ENCODE assay signal across 29 cellular contexts in genomic region chrX:96126182-96126581, GRCh38.
DNase-seq lines count a peak whose midpoint lies in the region; ATAC-seq and TF ChIP-seq lines count a peak whose summit lies in the region.
"Had no signal": no experiment of that assay in that cellular context is flagged by ENCODE, and none has a peak within 500 bp of the region (broad histone marks: within the 10 kb centered on the region; RNA-seq: fewer than 3 reads in every experiment).

No MANE protein-coding gene starts in this region.

- H2AFZ ChIP-seq in smooth muscle cell (ENCODE audit: low read depth), result peak overlapping the region; percentile 62

- ATAC-seq in RWPE2 (ENCODE audit: low read depth) (no peak), GM18873 (IDR thresholded peaks at IDR 0.05; ENCODE audit: low FRiP score, unreplicated experiment) (no peak)
- ATAC-seq: CD8-positive, alpha-beta T cell; left lung; stimulated activated naive CD8-positive, alpha-beta T cell treated with anti-CD3 and anti-CD28 coated beads, Interleukin-15, Interleukin-2, amounts not matched to agents 100 U/mL and 50 U/mL, for 24 hours had no signal

- TF ChIP-seq CTCF in RWPE2 (IDR thresholded peaks at IDR 0.05; ENCODE audit: poor library complexity, severe bottlenecking), result peak; percentile 13
- TF ChIP-seq CTCF in fibroblast of pulmonary artery (IDR thresholded peaks at IDR 0.05; ENCODE audit: low read length, missing control alignments), result peak; percentile 11
- peak; percentile 11 for TF ChIP-seq CTCF in smooth muscle cell (IDR thresholded peaks at IDR 0.05; ENCODE audit: borderline replicate concordance, insufficient read depth, poor library complexity, severe bottlenecking)

- H3K9me3 ChIP-seq in RWPE2 (ENCODE audit: severe bottlenecking) (no peaks in the 10 kb centered on the region), smooth muscle cell (replicated peaks; ENCODE audit: low read depth) (no peaks in the 10 kb centered on the region)
- H3K9me3 ChIP-seq: adrenal gland, HAP-1, left lung, thoracic aorta, uterus had no signal

- no peak overlapping the region for H3K27ac Mint-ChIP-seq in T-helper 2 cell treated with Interferon-gamma antibody and Interleukin-4, amounts not matched to agents 5 μg/mL and 100 μg/mL, for 36 hours
- H3K27ac Mint-ChIP-seq: activated CD4-positive, alpha-beta T cell treated with anti-CD3 and anti-CD28 coated beads, Interleukin-2, amount 10 ng/mL, durations not matched to agents 24 days and 14 days; activated T-cell treated with anti-CD3 and anti-CD28 coated beads, Interleukin-2, amount 50 U/mL, for 24 hours; CD8-positive, alpha-beta T cell had no signal

- no peak overlapping the region for H3K9ac ChIP-seq in smooth muscle cell (ENCODE audit: low read depth)

- H3K27ac ChIP-seq in RWPE2 (ENCODE audit: poor library complexity, severe bottlenecking) (no peak overlapping the region), smooth muscle cell (ENCODE audit: low read depth) (no peak overlapping the region)
- H3K27ac ChIP-seq: adrenal gland, brain microvascular endothelial cell, left lung, thoracic aorta, uterus, WERI-Rb-1 had no signal

- DNase-seq in DMS53 (lab: John Stamatoyannopoulos, UW), result peak; percentile 35
- DNase-seq in DMS53 treated with DMSO at 0.1 percent for 48 hours (lab: John Stamatoyannopoulos, UW; ENCODE audit: unreplicated experiment), result no peak
- DNase-seq in RWPE2 (ENCODE audit: low spot score), result no peak
- no peak for DNase-seq in fibroblast of pulmonary artery (ENCODE audit: low read depth)
- DNase-seq in smooth muscle cell (lab: John Stamatoyannopoulos, UW; ENCODE audit: unreplicated experiment), result no peak
- DNase-seq in NCI-H1092 (lab: John Stamatoyannopoulos, UW), result no peak
- DNase-seq in T-helper 2 cell treated with Interferon-gamma antibody and Interleukin-4, amounts not matched to agents 5 μg/mL and 100 μg/mL, for 36 hours (ENCODE audit: low spot score), result no peak
- DNase-seq: activated CD4-positive, alpha-beta T cell treated with anti-CD3 and anti-CD28 coated beads, Interleukin-2, amount 10 ng/mL, durations not matched to agents 24 days and 14 days; activated T-cell treated with anti-CD3 and anti-CD28 coated beads, Interleukin-2, amount 50 U/mL, for 24 hours; adrenal gland; brain microvascular endothelial cell; CD8-positive, alpha-beta T cell; effector CD4-positive, alpha-beta T cell; KBM-7; left lung; mesenchymal stem cell; NCI-H2029; NCI-H226; NCI-H748 treated with DMSO at 0.1 percent for 48 hours; SHP77; stimulated activated CD4-positive, alpha-beta T cell treated with anti-CD3 and anti-CD28 coated beads, Interleukin-15, amount 100 ng/mL, for 24 hours; stimulated activated naive CD8-positive, alpha-beta T cell treated with anti-CD3 and anti-CD28 coated beads, Interleukin-15, Interleukin-2, amounts not matched to agents 100 U/mL and 50 U/mL, for 24 hours; SW 1271; T1000; uterus; WERI-Rb-1 had no signal

- no peak overlapping the region for H3K4me2 ChIP-seq in smooth muscle cell

- H3K27me3 ChIP-seq in RWPE2 (ENCODE audit: insufficient read depth, poor library complexity, severe bottlenecking) (no peaks in the 10 kb centered on the region), smooth muscle cell (ENCODE audit: low read depth) (no peaks in the 10 kb centered on the region)
- H3K27me3 ChIP-seq: brain microvascular endothelial cell had no signal

- no peaks in the 10 kb centered on the region for H3K36me3 Mint-ChIP-seq in T-helper 2 cell treated with Interferon-gamma antibody and Interleukin-4, amounts not matched to agents 5 μg/mL and 100 μg/mL, for 36 hours (ENCODE audit: low read depth)
- H3K36me3 Mint-ChIP-seq: CD8-positive, alpha-beta T cell had no signal

- H3K4me3 ChIP-seq in RWPE2 (ENCODE audit: severe bottlenecking) (no peak overlapping the region), fibroblast of pulmonary artery (replicated peaks; ENCODE audit: low read depth, low read length) (no peak overlapping the region), smooth muscle cell (no peak overlapping the region)
- H3K4me3 ChIP-seq: adrenal gland, HAP-1, left lung, thoracic aorta, uterus had no signal

- H3K9me3 Mint-ChIP-seq in T-helper 2 cell treated with Interferon-gamma antibody and Interleukin-4, amounts not matched to agents 5 μg/mL and 100 μg/mL, for 36 hours, result peaks cover 5% of the 10 kb centered on the region
- H3K9me3 Mint-ChIP-seq: activated CD4-positive, alpha-beta T cell treated with anti-CD3 and anti-CD28 coated beads, Interleukin-2, amount 10 ng/mL, durations not matched to agents 24 days and 14 days; activated T-cell treated with anti-CD3 and anti-CD28 coated beads, Interleukin-2, amount 50 U/mL, for 24 hours; CD8-positive, alpha-beta T cell had no signal

- H3K79me2 ChIP-seq in smooth muscle cell (ENCODE audit: low read depth), result no peaks in the 10 kb centered on the region

- H3K4me3 Mint-ChIP-seq in T-helper 2 cell treated with Interferon-gamma antibody and Interleukin-4, amounts not matched to agents 5 μg/mL and 100 μg/mL, for 36 hours, result no peak overlapping the region
- H3K4me3 Mint-ChIP-seq: activated CD4-positive, alpha-beta T cell treated with anti-CD3 and anti-CD28 coated beads, Interleukin-2, amount 10 ng/mL, durations not matched to agents 24 days and 14 days; activated T-cell treated with anti-CD3 and anti-CD28 coated beads, Interleukin-2, amount 50 U/mL, for 24 hours; CD8-positive, alpha-beta T cell had no signal

- no peaks in the 10 kb centered on the region for H3F3A ChIP-seq in smooth muscle cell (ENCODE audit: low read depth)

- H3K4me1 Mint-ChIP-seq in T-helper 2 cell treated with Interferon-gamma antibody and Interleukin-4, amounts not matched to agents 5 μg/mL and 100 μg/mL, for 36 hours (ENCODE audit: low read depth), result no peaks in the 10 kb centered on the region
- H3K4me1 Mint-ChIP-seq: activated CD4-positive, alpha-beta T cell treated with anti-CD3 and anti-CD28 coated beads, Interleukin-2, amount 10 ng/mL, durations not matched to agents 24 days and 14 days had no signal

- H3K36me3 ChIP-seq in RWPE2 (ENCODE audit: low read depth), result no peaks in the 10 kb centered on the region
- no peaks in the 10 kb centered on the region for H3K36me3 ChIP-seq in smooth muscle cell (ENCODE audit: low read depth)
- H3K36me3 ChIP-seq: adrenal gland, brain microvascular endothelial cell, HAP-1, left lung, thoracic aorta, uterus, WERI-Rb-1 had no signal

- H3K4me1 ChIP-seq in RWPE2 (ENCODE audit: insufficient read depth, poor library complexity, severe bottlenecking), result no peaks in the 10 kb centered on the region
- no peaks in the 10 kb centered on the region for H3K4me1 ChIP-seq in smooth muscle cell (ENCODE audit: low read depth)
- H3K4me1 ChIP-seq: adrenal gland, left lung, uterus had no signal

- no peaks in the 10 kb centered on the region for H3K27me3 Mint-ChIP-seq in T-helper 2 cell treated with Interferon-gamma antibody and Interleukin-4, amounts not matched to agents 5 μg/mL and 100 μg/mL, for 36 hours (ENCODE audit: low read depth)
- H3K27me3 Mint-ChIP-seq: activated CD4-positive, alpha-beta T cell treated with anti-CD3 and anti-CD28 coated beads, Interleukin-2, amount 10 ng/mL, durations not matched to agents 24 days and 14 days had no signal

- no peaks in the 10 kb centered on the region for H4K20me1 ChIP-seq in smooth muscle cell (ENCODE audit: low read depth)
